ENCODE assay signal across 33 cellular contexts in genomic region chr16:3800477-3801270, GRCh38.
DNase-seq lines count a peak whose midpoint lies in the region; ATAC-seq, FAIRE-seq and TF ChIP-seq lines count a peak whose summit lies in the region.
"Had no signal": no experiment of that assay in that cellular context is flagged by ENCODE, and none has a peak within 500 bp of the region (broad histone marks: within the 10 kb centered on the region; RNA-seq: fewer than 3 reads in every experiment).

No MANE protein-coding gene starts in this region.

- peaks cover 7 to 8% of the 10 kb centered on the region in 2 experiments; a peak in 3 of 5 replicates for H3K36me3 ChIP-seq in HepG2 (replicated peaks in 1 of 2; ENCODE audit: control insufficient read depth in 1 of 2, insufficient read depth in 2 of 2, low read length in 2 of 2)
- H3K36me3 ChIP-seq: ovary, thyroid gland, vagina had no signal

- ATAC-seq in CD4-positive, alpha-beta T cell (ENCODE audit: poor library complexity), result no peak
- ATAC-seq in HepG2, result no peak
- ATAC-seq in HG03097 (IDR thresholded peaks at IDR 0.05; ENCODE audit: low FRiP score, unreplicated experiment), result no peak
- ATAC-seq: esophagus mucosa had no signal

- no peak for TF ChIP-seq POLR2A in HepG2 (IDR thresholded peaks at IDR 0.05; ENCODE audit: insufficient read depth in 1 of 2, low read depth in 2 of 2, low read length in 2 of 2)

- peaks cover 40% of the 10 kb centered on the region for H4K20me1 ChIP-seq in HepG2 (ENCODE audit: insufficient read depth, low read length)

- H3K4me3 ChIP-seq in HepG2 (replicated peaks in 1 of 3; ENCODE audit: insufficient read depth in 1 of 3, low read depth in 2 of 3, low read length in 3 of 3), result no peak overlapping the region
- H3K4me3 ChIP-seq: BLaER1 treated with 17β-estradiol and CSF1 and Interleukin-3, amounts not matched to agents 10 nM and 100 nM; ovary; SJCRH30; smooth muscle cell; stomach; thyroid gland; vagina had no signal

- WGBS in HepG2 (ENCODE audit: low lambda C conversion rate), result 88% methylated on average over 4 of the region's 4 CpGs

- H3K27ac Mint-ChIP-seq in CD4-positive, alpha-beta T cell, result peak overlapping the region; percentile 4
- H3K27ac Mint-ChIP-seq in IgD-negative memory B cell (peak overlapping the region; percentile 52 to 76 (median 65)), progenitor cell of endocrine pancreas (peak overlapping the region; percentile 1)
- H3K27ac Mint-ChIP-seq: activated CD4-positive, alpha-beta T cell treated with anti-CD3 and anti-CD28 coated beads, Interleukin-2, amount 10 ng/mL, durations not matched to agents 24 days and 14 days; nephron progenitor cell had no signal

- BruUV-seq in HepG2 (replicated peaks; lab: Mats Ljungman, UMichigan), result no TSS peak

- POLR2A ChIA-PET in CD4-positive, alpha-beta T cell (lab: Charles Lee), result interaction anchor here (0.6 to 0.7 kb wide), 2 partner anchors 10 to 61 kb away, joined by 3 to 4 read pairs; no protein-coding TSS in a partner anchor
- POLR2A ChIA-PET in HepG2 (lab: Yijun Ruan, JAX), result no interaction called here

- H3K4me1 Mint-ChIP-seq in CD4-positive, alpha-beta T cell (ENCODE audit: low read depth), result peaks cover 76% of the 10 kb centered on the region
- H3K4me1 Mint-ChIP-seq in IgD-negative memory B cell, result peaks cover 43 to 62% (median 59%) of the 10 kb centered on the region in 3 donors
- H3K4me1 Mint-ChIP-seq in progenitor cell of endocrine pancreas (ENCODE audit: low read depth), result peaks cover 26% of the 10 kb centered on the region

- no peak for TF ChIP-seq RAD21 in HepG2 (CRISPR knock-in tag; IDR thresholded peaks at IDR 0.05)

- TF ChIP-seq EP300 in HepG2 (IDR thresholded peaks at IDR 0.05; ENCODE audit: low read depth in 2 of 2, low read length in 2 of 2) (no peak), HepG2 (CRISPR knock-in tag; IDR thresholded peaks at IDR 0.05; ENCODE audit: borderline replicate concordance) (no peak)

- peaks cover 74% of the 10 kb centered on the region for H3K79me2 ChIP-seq in HepG2 (ENCODE audit: insufficient read depth, low read length)

- no peak overlapping the region for H3K4me2 ChIP-seq in HepG2 (ENCODE audit: low read depth, low read length)
- H3K4me2 ChIP-seq: smooth muscle cell had no signal

- no peak overlapping the region for H3K9ac ChIP-seq in HepG2 (ENCODE audit: insufficient read depth, low read depth, low read length)
- H3K9ac ChIP-seq: BLaER1 treated with 17β-estradiol and CSF1 and Interleukin-3, amounts not matched to agents 10 nM and 100 nM had no signal

- in situ Hi-C loops in HepG2 (cut with HindIII; ENCODE audit: extremely low pct_ligation_motif_present, low pct_unique_long_range_greater_than_20kb), result no loop called here
- in situ Hi-C loops in ACHN (cut with HindIII; ENCODE audit: low pct_ligation_motif_present, low pct_unique_long_range_greater_than_20kb, low sequenced_read_pairs), result no loop called here

- peaks cover 11% of the 10 kb centered on the region for H3K4me1 ChIP-seq in HepG2 (ENCODE audit: insufficient read depth, low read length)
- H3K4me1 ChIP-seq: SJCRH30 had no signal

- no peak overlapping the region for H2AFZ ChIP-seq in HepG2 (ENCODE audit: low read length)

- no peaks in the 10 kb centered on the region for H3K27me3 Mint-ChIP-seq in CD4-positive, alpha-beta T cell
- H3K27me3 Mint-ChIP-seq in IgD-negative memory B cell (no peaks in the 10 kb centered on the region), progenitor cell of endocrine pancreas (no peaks in the 10 kb centered on the region)
- H3K27me3 Mint-ChIP-seq: activated CD4-positive, alpha-beta T cell treated with anti-CD3 and anti-CD28 coated beads, Interleukin-2, amount 10 ng/mL, durations not matched to agents 24 days and 14 days; brain had no signal

- H3K27me3 ChIP-seq in CD4-positive, alpha-beta T cell (ENCODE audit: control insufficient read depth, insufficient read depth, low read length), result no peaks in the 10 kb centered on the region
- H3K27me3 ChIP-seq in HepG2 (ENCODE audit: control insufficient read depth in 1 of 2, insufficient read depth in 2 of 2, low read length in 2 of 2), result no peaks in the 10 kb centered on the region
- H3K27me3 ChIP-seq: BLaER1 treated with 17β-estradiol and CSF1 and Interleukin-3, amounts not matched to agents 10 nM and 100 nM; ovary; SJCRH30; stomach; thyroid gland; vagina had no signal

- FAIRE-seq in HepG2 (lab: Jason Lieb, UNC), result no peak
- FAIRE-seq: keratinocyte had no signal

- no peak overlapping the region for H3K27ac ChIP-seq in CD4-positive, alpha-beta T cell (ENCODE audit: low read depth, low read length)
- no peak overlapping the region for H3K27ac ChIP-seq in HepG2 (ENCODE audit: extremely low read length, insufficient read depth, low read length)
- H3K27ac ChIP-seq: ovary, SJCRH30, stomach, thyroid gland, vagina, WERI-Rb-1 had no signal

- CTCF ChIA-PET in CD4-positive, alpha-beta T cell (lab: Charles Lee), result interaction anchor here (1.4 kb wide), 1 partner anchor 10 kb away, joined by 3 read pairs; no protein-coding TSS in a partner anchor
- CTCF ChIA-PET in HepG2 (lab: Yijun Ruan, JAX; ENCODE audit: low intra/inter-chr PET ratio, low total read pairs), result no interaction called here

- no peak for TF ChIP-seq CTCF in CD4-positive, alpha-beta T cell (IDR thresholded peaks at IDR 0.05)
- TF ChIP-seq CTCF in HepG2 (CRISPR knock-in tag; IDR thresholded peaks at IDR 0.05) (no peak), progenitor cell of endocrine pancreas (IDR thresholded peaks at IDR 0.05; ENCODE audit: unreplicated experiment) (no peak)

- peaks cover 27% of the 10 kb centered on the region for H3K36me3 Mint-ChIP-seq in CD4-positive, alpha-beta T cell (ENCODE audit: low read depth)
- H3K36me3 Mint-ChIP-seq in IgD-negative memory B cell, result peaks cover 9% of the 10 kb centered on the region
- peaks cover 9% of the 10 kb centered on the region for H3K36me3 Mint-ChIP-seq in progenitor cell of endocrine pancreas (ENCODE audit: insufficient read depth)

- DNase-seq in CD4-positive, alpha-beta T cell, result no peak
- no peak for DNase-seq in HepG2 (ENCODE audit: low spot score)
- no peak for DNase-seq in progenitor cell of endocrine pancreas (ENCODE audit: low spot score, unreplicated experiment)
- DNase-seq in ACHN, result no peak
- DNase-seq in COR-L47 (lab: John Stamatoyannopoulos, UW), result no peak
- DNase-seq: activated CD4-positive, alpha-beta T cell treated with anti-CD3 and anti-CD28 coated beads, Interleukin-2, amount 10 ng/mL, durations not matched to agents 24 days and 14 days; activated naive CD4-positive, alpha-beta T cell treated with Interleukin-2 at 50 U/mL for 16 hours; DMS79 treated with DMSO at 0.1 percent for 48 hours; GDM1; glutamatergic neuron; HCEC 1CT; midbrain; NCI-H446; NCI-H82; nephron progenitor cell; retina; RPMI8226; SJCRH30; stimulated activated CD4-positive, alpha-beta T cell treated with anti-CD3 and anti-CD28 coated beads, Interleukin-1b, Interleukin-23, amount 100 ng/mL, for 48 hours; stomach; SW 1271; T1000; thyroid gland; WERI-Rb-1 had no signal

- intact Hi-C loops in CD4-positive, alpha-beta T cell (cut with DNase I, micrococcal nuclease), result no loop called here
- intact Hi-C loops in HepG2 (cut with micrococcal nuclease; ENCODE audit: unreplicated experiment), result no loop called here

- no peaks in the 10 kb centered on the region for H3K9me3 Mint-ChIP-seq in CD4-positive, alpha-beta T cell
- H3K9me3 Mint-ChIP-seq in IgD-negative memory B cell, result no peaks in the 10 kb centered on the region
- no peaks in the 10 kb centered on the region for H3K9me3 Mint-ChIP-seq in progenitor cell of endocrine pancreas (ENCODE audit: low read depth)
- H3K9me3 Mint-ChIP-seq: activated CD4-positive, alpha-beta T cell treated with anti-CD3 and anti-CD28 coated beads, Interleukin-2, amount 10 ng/mL, durations not matched to agents 24 days and 14 days; nephron progenitor cell had no signal

- peak overlapping the region; percentile 13 for H3K4me3 Mint-ChIP-seq in CD4-positive, alpha-beta T cell
- H3K4me3 Mint-ChIP-seq in IgD-negative memory B cell (peak overlapping the region in 1 of 4 donors; percentile 68), progenitor cell of endocrine pancreas (ENCODE audit: low read depth) (no peak overlapping the region)
- H3K4me3 Mint-ChIP-seq: activated CD4-positive, alpha-beta T cell treated with anti-CD3 and anti-CD28 coated beads, Interleukin-2, amount 10 ng/mL, durations not matched to agents 24 days and 14 days; brain; nephron progenitor cell had no signal

- H3K9me3 ChIP-seq in CD4-positive, alpha-beta T cell (ENCODE audit: control insufficient read depth, low read length), result no peaks in the 10 kb centered on the region
- no peaks in the 10 kb centered on the region for H3K9me3 ChIP-seq in HepG2 (ENCODE audit: low read length)
- H3K9me3 ChIP-seq: BLaER1 treated with 17β-estradiol and CSF1 and Interleukin-3, amounts not matched to agents 10 nM and 100 nM; ovary; SJCRH30; stomach; thyroid gland; vagina had no signal

TF ChIP-seq in HepG2, 621 proteins besides CTCF, POLR2A, EP300 and RAD21:
- TF ChIP-seq ZNF121 (CRISPR knock-in tag; IDR thresholded peaks at IDR 0.05) (peak; percentile 57; the same call in 1 of the 2 replicates), ZSCAN20 (CRISPR knock-in tag; IDR thresholded peaks at IDR 0.05; ENCODE audit: borderline replicate concordance) (no peak), HNF4A (CRISPR knock-in tag; IDR thresholded peaks at IDR 0.05) (peak; percentile 31; the same call in 1 of the 2 replicates)

Comparison
In these comparisons a context has a peak if more than half of its experiments do, and no peak if none do; other contexts are left out.
1. H3K27ac Mint-ChIP-seq: peak in every context shown above with its lines; median percentile 65 in IgD-negative memory B cell; 4 in CD4-positive, alpha-beta T cell; 1 in progenitor cell of endocrine pancreas.